ENCODE assay signal across 8 cellular contexts in genomic region chr15:52804526-52805081, GRCh38. TPM values are rescaled to one million over a fixed set of nuclear protein-coding genes. Genes with fewer than 3 reads are reported as not detected.
A peak's percentile ranks its signal among the peaks of the same experiment; 100 is the strongest.
DNase-seq lines count a peak whose midpoint lies in the region; ATAC-seq, FAIRE-seq and TF ChIP-seq lines count a peak whose summit lies in the region.

No MANE protein-coding gene starts in this region.

- peak overlapping the region; percentile 69 to 88 (median 82) for H3K4me3 Mint-ChIP-seq in naive thymus-derived CD8-positive, alpha-beta T cell

- H3K23me2 ChIP-seq in H1 (ENCODE audit: low read depth, low read length): peaks cover 13% of the 10 kb centered on the region

- no peaks in the 10 kb centered on the region for H3F3A ChIP-seq in PC-9 (ENCODE audit: insufficient read depth, low read depth)

- no peak for DNase-seq in AG04450 (ENCODE audit: low read depth, low spot score)
- DNase-seq in H1 (ENCODE audit: low read depth in 1 of 2, low spot score in 2 of 2): peak in 1 of 2 experiments; percentile 65
- no peak for DNase-seq in naive thymus-derived CD8-positive, alpha-beta T cell
- DNase-seq in NCI-H82 (lab: John Stamatoyannopoulos, UW): no peak
- DNase-seq in GM03348 (ENCODE audit: low spot score): no peak
- DNase-seq in PC-9: no peak

- peak; percentile 82 for FAIRE-seq in H1 (lab: Jason Lieb, UNC)

- WGBS in H1 (ENCODE audit: extremely low coverage in 1 of 2, insufficient coverage in 1 of 2, insufficient read length in 1 of 2, insufficient replicate concordance in 2 of 2, low coverage in 1 of 2, low lambda C conversion rate in 2 of 2, missing lambda C conversion rate in 1 of 2), 2 experiments: 5% methylated on average over 25 of the region's 25 CpGs; no CpG with 5 or more reads in 1 of the 2 experiments

- peaks cover 0 to 5% (median 4%) of the 10 kb centered on the region in 3 donors for H3K36me3 Mint-ChIP-seq in naive thymus-derived CD8-positive, alpha-beta T cell

- H3K14ac ChIP-seq in H1 (ENCODE audit: insufficient read length): no peak overlapping the region

- no peaks in the 10 kb centered on the region for H3K79me1 ChIP-seq in H1 (ENCODE audit: low read depth, low read length)

- no peak overlapping the region for H4K8ac ChIP-seq in H1 (ENCODE audit: extremely low read depth, insufficient read depth, low read length)

- H3K27ac Mint-ChIP-seq in naive thymus-derived CD8-positive, alpha-beta T cell: no peak overlapping the region

- peak overlapping the region; percentile 1 for H3K56ac ChIP-seq in H1 (replicated peaks; ENCODE audit: insufficient read length, low read depth, low read length)

- H3K27me3 ChIP-seq in AG04450 (ENCODE audit: control insufficient read depth, insufficient read depth, low read length) (peaks cover 91% of the 10 kb centered on the region), KMS-11 (ENCODE audit: insufficient read depth, low read depth) (no peaks in the 10 kb centered on the region), H1 (replicated peaks in 1 of 4; ENCODE audit: control insufficient read depth in 3 of 4, extremely low read depth in 1 of 4, insufficient read depth in 3 of 4, low read length in 3 of 4) (peaks cover 18 to 49% (median 41%) of the 10 kb centered on the region in 4 experiments), PC-9 (ENCODE audit: insufficient read depth, low read depth) (peaks cover 22% of the 10 kb centered on the region)

- TF ChIP-seq CTCF in AG04450 (IDR thresholded peaks at IDR 0.05; ENCODE audit: low read depth, low read length) (no peak), KMS-11 (conservative IDR thresholded peaks at IDR 0.05; ENCODE audit: low read depth, low read length) (no peak), H1 (IDR thresholded peaks at IDR 0.05; ENCODE audit: control extremely low read depth in 1 of 3, insufficient read depth in 1 of 3, low read depth in 1 of 3, low read length in 3 of 3) (no peak), PC-9 (conservative IDR thresholded peaks at IDR 0.05) (no peak)

- POLR2A ChIA-PET in AG04450 (lab: Yijun Ruan, JAX): no interaction called here
- POLR2A ChIA-PET in H1 (lab: Charles Lee; ENCODE audit: partially characterized antibody): interaction anchor here (0.7 to 14.4 kb wide), 12 partner anchors 9 to 393 kb away, joined by 3 to 225 read pairs (median 4); partner anchors contain the start of gene ONECUT1
- POLR2A ChIA-PET in naive thymus-derived CD8-positive, alpha-beta T cell (lab: Charles Lee): no interaction called here
- POLR2A ChIA-PET in PC-9 (lab: Charles Lee; ENCODE audit: unreplicated experiment): interaction anchor here (0.6 kb wide), 1 partner anchor 276 kb away, joined by 10 read pairs; the partner anchor contains the start of gene MYO5A

- H3K27me3 Mint-ChIP-seq in naive thymus-derived CD8-positive, alpha-beta T cell: peaks cover 57 to 78% (median 75%) of the 10 kb centered on the region in 5 donors

- no peak overlapping the region for H3K23ac ChIP-seq in H1 (ENCODE audit: insufficient read length)

- ATAC-seq in naive thymus-derived CD8-positive, alpha-beta T cell: peak; percentile 11 to 24
- ATAC-seq in GM18498 (IDR thresholded peaks at IDR 0.05; ENCODE audit: unreplicated experiment): no peak

- peaks cover 0 to 21% (median 0%) of the 10 kb centered on the region in 9 donors for H3K9me3 Mint-ChIP-seq in naive thymus-derived CD8-positive, alpha-beta T cell

- H2BK15ac ChIP-seq in H1 (ENCODE audit: low read length): no peak overlapping the region

- H3K9ac ChIP-seq in KMS-11: peak overlapping the region; percentile 43; the same call in 1 of the 2 replicates
- H3K9ac ChIP-seq in H1 (replicated peaks in 1 of 4; ENCODE audit: extremely low read depth in 1 of 4, low read depth in 3 of 4, low read length in 3 of 4): peak overlapping the region; percentile 13 to 64 (median 34); a peak in 5 of 7 replicates

- H3K9me2 ChIP-seq in PC-9 (ENCODE audit: insufficient read depth): no peaks in the 10 kb centered on the region

- BruUV-seq in PC-9 (replicated peaks; lab: Mats Ljungman, UMichigan): no TSS peak

- H3K4me3 ChIP-seq in AG04450 (ENCODE audit: low read depth, low read length) (peak overlapping the region; percentile 20; the same call in 1 of the 2 replicates), KMS-11 (IDR thresholded peaks at IDR 0.05; ENCODE audit: insufficient read depth, low read depth, low read length) (no peak overlapping the region), H1 (ENCODE audit: extremely low read depth in 1 of 4, insufficient read depth in 2 of 4, low read depth in 3 of 4, low read length in 4 of 4) (peak overlapping the region; percentile 36 to 69 (median 54)), PC-9 (no peak overlapping the region)

- TF ChIP-seq RAD21 in H1 (IDR thresholded peaks at IDR 0.05 in 1 of 2, conservative IDR thresholded peaks at IDR 0.05 in 1 of 2; ENCODE audit: low read depth in 2 of 2, low read length in 2 of 2): 0 out of 4 replicates have a peak, but pooled peaks of 1 of the 2 experiments have one; percentile 1

- peak overlapping the region; percentile 0 for H4K5ac ChIP-seq in H1 (ENCODE audit: insufficient read length, low read depth, low read length)

- H3K4me2 ChIP-seq in KMS-11: peak overlapping the region; percentile 77
- H3K4me2 ChIP-seq in H1 (ENCODE audit: insufficient read depth in 1 of 2, low read depth in 2 of 2, low read length in 2 of 2): peak overlapping the region; percentile 59 to 91
- H3K4me2 ChIP-seq in PC-9: no peak overlapping the region

- no peak overlapping the region for H2AK5ac ChIP-seq in H1 (ENCODE audit: low read depth, low read length)

- peak overlapping the region; percentile 68 for H2AFZ ChIP-seq in KMS-11 (ENCODE audit: low read depth)
- H2AFZ ChIP-seq in H1 (ENCODE audit: low read length): 0 out of 2 replicates have a peak overlapping the region, but pooled peaks have one; percentile 29
- H2AFZ ChIP-seq in PC-9: no peak overlapping the region

- H3K9me3 ChIP-seq in AG04450 (ENCODE audit: control insufficient read depth, insufficient read depth, low read length): peaks cover 7% of the 10 kb centered on the region; the same call in 1 of the 2 replicates
- peaks cover 0 to 7% of the 10 kb centered on the region in 2 experiments; a peak in 1 of 4 replicates for H3K9me3 ChIP-seq in H1 (ENCODE audit: insufficient read depth in 2 of 2, low read depth in 1 of 2, low read length in 1 of 2)
- no peaks in the 10 kb centered on the region for H3K9me3 ChIP-seq in PC-9 (ENCODE audit: insufficient read depth, low read depth)

- peak overlapping the region; percentile 93 for H2BK5ac ChIP-seq in H1 (ENCODE audit: low read depth, low read length)

- intact Hi-C loops in PC-9 (cut with micrococcal nuclease; ENCODE audit: unreplicated experiment): no loop called here

- no peaks in the 10 kb centered on the region for H3K36me3 ChIP-seq in KMS-11 (ENCODE audit: insufficient read depth)
- H3K36me3 ChIP-seq in H1 (ENCODE audit: control insufficient read depth in 2 of 4, insufficient read depth in 4 of 4, low read length in 3 of 4): no peaks in the 10 kb centered on the region; a peak in 1 of 8 replicates
- no peaks in the 10 kb centered on the region for H3K36me3 ChIP-seq in PC-9 (ENCODE audit: low read depth)

- CTCF ChIA-PET in AG04450 (lab: Charles Lee): interaction anchor here (0.5 kb wide), 1 partner anchor 316 kb away, joined by 3 read pairs; no protein-coding TSS in a partner anchor
- CTCF ChIA-PET in H1 (lab: Charles Lee; ENCODE audit: partially characterized antibody): interaction anchor here (1.1 to 13.4 kb wide), 6 partner anchors 11 to 396 kb away, joined by 3 to 182 read pairs (median 7); partner anchors contain the start of gene ONECUT1
- CTCF ChIA-PET in PC-9 (lab: Charles Lee): interaction anchor here (0.5 kb wide), 1 partner anchor 371 kb away, joined by 4 read pairs; no protein-coding TSS in a partner anchor

- no peak for TF ChIP-seq EP300 in H1 (IDR thresholded peaks at IDR 0.05; ENCODE audit: borderline replicate concordance in 1 of 2, low read depth in 2 of 2, low read length in 2 of 2)

- H2BK20ac ChIP-seq in H1 (ENCODE audit: low read length): 0 out of 2 replicates have a peak overlapping the region, but pooled peaks have one; percentile 38

- peak in 1 of 2 experiments; percentile 78; a peak in 2 of 3 replicates for TF ChIP-seq POLR2A in H1 (IDR thresholded peaks at IDR 0.05; ENCODE audit: control extremely low read depth in 1 of 2, low read depth in 2 of 2, low read length in 2 of 2)

- H3K4me1 ChIP-seq in KMS-11 (ENCODE audit: low read depth, poor library complexity, severe bottlenecking): peaks cover 8% of the 10 kb centered on the region
- H3K4me1 ChIP-seq in H1 (replicated peaks in 1 of 4; ENCODE audit: control insufficient read depth in 3 of 4, insufficient read depth in 4 of 4, low read length in 3 of 4): peaks cover 11 to 35% (median 21%) of the 10 kb centered on the region in 4 experiments
- no peaks in the 10 kb centered on the region for H3K4me1 ChIP-seq in PC-9 (replicated peaks; ENCODE audit: insufficient read depth)

- H2BK12ac ChIP-seq in H1 (ENCODE audit: low read depth, low read length): no peak overlapping the region

- peak overlapping the region; percentile 45 for H4K91ac ChIP-seq in H1 (replicated peaks; ENCODE audit: insufficient read length, low read length)

- H3K4me1 Mint-ChIP-seq in naive thymus-derived CD8-positive, alpha-beta T cell: peaks cover 6 to 27% (median 20%) of the 10 kb centered on the region in 4 donors

- no peaks in the 10 kb centered on the region for H3K79me2 ChIP-seq in KMS-11 (ENCODE audit: insufficient read depth, low read depth)
- peaks cover 0 to 19% of the 10 kb centered on the region in 2 experiments; a peak in 2 of 4 replicates for H3K79me2 ChIP-seq in H1 (ENCODE audit: control insufficient read depth in 1 of 2, insufficient read depth in 2 of 2, low read length in 2 of 2)
- no peaks in the 10 kb centered on the region for H3K79me2 ChIP-seq in PC-9 (ENCODE audit: low read depth)

- no peak overlapping the region for H3K27ac ChIP-seq in AG04450 (ENCODE audit: low read depth, low read length)
- H3K27ac ChIP-seq in KMS-11: no peak overlapping the region
- peak overlapping the region; percentile 41; the same call in 1 of the 2 replicates for H3K27ac ChIP-seq in H1 (ENCODE audit: low read depth, low read length)
- no peak overlapping the region for H3K27ac ChIP-seq in PC-9

- H3K18ac ChIP-seq in H1 (ENCODE audit: extremely low read depth, low read length): peak overlapping the region; percentile 49; the same call in 1 of the 2 replicates

- no peak overlapping the region for H2BK120ac ChIP-seq in H1 (replicated peaks; ENCODE audit: low read depth, low read length)

- H4K20me1 ChIP-seq in KMS-11 (ENCODE audit: insufficient read depth): no peaks in the 10 kb centered on the region
- H4K20me1 ChIP-seq in H1 (replicated peaks in 1 of 2; ENCODE audit: control insufficient read depth in 1 of 2, insufficient read depth in 2 of 2, low read length in 2 of 2): peaks cover 9 to 13% of the 10 kb centered on the region in 2 experiments
- no peaks in the 10 kb centered on the region for H4K20me1 ChIP-seq in PC-9 (ENCODE audit: insufficient read depth)

- H3K4ac ChIP-seq in H1 (replicated peaks; ENCODE audit: insufficient read length, low read depth, low read length): no peak overlapping the region

RNA-seq across cellular contexts. Expression of gene ONECUT1, which starts 14.5 kb away (rescaled TPM):
- polyA plus RNA-seq in AG04450 (2011; rRNA removed) (not detected in 2 replicates), H1 (2011; rRNA removed) (0.47 and 0.65 TPM in 2 replicates)
- polyA minus RNA-seq in AG04450 (2011; rRNA and poly(A)+ RNA removed): not detected in 2 replicates
- 6.1 and 6.4 TPM in 2 replicates for total RNA-seq in H1 (2021; fragmentation: NEBNext Ultra II Directional; extraction: Animal tissue kit (Norgen Biotek cat#: 25700))
- 1.1 TPM for polyA plus RNA-seq in H1 (2011; cell fraction: cytosol; rRNA removed)
- 2.0 TPM for polyA plus RNA-seq in H1 (2011; cell fraction: nucleus; rRNA removed)
- polyA plus RNA-seq in H1 (2012, experiment 1 of 2): 1.4 to 3.0 TPM (median 1.8 TPM) in 4 replicates
- 0.12 TPM for polyA plus RNA-seq in H1 (2012, experiment 2 of 2)
- 11.2 TPM for polyA plus RNA-seq in H1 (2013, experiment 1 of 2)
- polyA plus RNA-seq in H1 (2013, experiment 2 of 2): 10.6 TPM
- 4.4 and 5.0 TPM in 2 replicates for polyA minus RNA-seq in H1 (2011; rRNA and poly(A)+ RNA removed)
- 7.1 TPM for polyA minus RNA-seq in H1 (2011; cell fraction: cytosol; rRNA and poly(A)+ RNA removed)
- polyA minus RNA-seq in H1 (2011; cell fraction: nucleus; rRNA and poly(A)+ RNA removed): 7.6 TPM
- total RNA-seq in naive thymus-derived CD8-positive, alpha-beta T cell: not detected
- polyA plus RNA-seq in naive thymus-derived CD8-positive, alpha-beta T cell: not detected
- total RNA-seq in PC-9 (2021): not detected in 2 replicates

Comparison
In these comparisons a context has a peak if more than half of its experiments do, and no peak if none do; other contexts are left out.
1. H3K4me3 ChIP-seq: peak in AG04450 (single experiment) and H1 (4 of 4); none in KMS-11 (single experiment) and PC-9 (single experiment).
2. POLR2A ChIA-PET loops: an anchor here in H1 (0.7 to 14.4 kb wide) and PC-9 (0.6 kb wide); none called in AG04450 and naive thymus-derived CD8-positive, alpha-beta T cell.